ENCODE assay signal across 8 cellular contexts in genomic region chr16:56190903-56191806, GRCh38. TPM values are rescaled to one million over a fixed set of nuclear protein-coding genes. Genes with fewer than 3 reads are reported as not detected.
DNase-seq lines count a peak whose midpoint lies in the region; ATAC-seq and TF ChIP-seq lines count a peak whose summit lies in the region.

GNAO1 (plus strand) TSS chr16:56191489; CDS start chr16:56192236, 747 bp downstream.

- peak within 1 kb of the TSS; percentile 59 for H3K4me3 ChIP-seq in adipocyte (ENCODE audit: low read length)
- H3K4me3 ChIP-seq in osteoblast (ENCODE audit: insufficient read depth, low read length): peak within 1 kb of the TSS; percentile 59
- H3K4me3 ChIP-seq in upper lobe of right lung: peak within 1 kb of the TSS; percentile 57

- H4K20me1 ChIP-seq in osteoblast (ENCODE audit: insufficient read depth, low read length): no peaks in the 10 kb centered on the region

- H3K27ac ChIP-seq in osteoblast (ENCODE audit: low read depth, low read length) (no peak within 1 kb of the TSS), upper lobe of right lung (no peak within 1 kb of the TSS)

- H3K27me3 ChIP-seq in adipocyte (replicated peaks; ENCODE audit: control insufficient read depth, insufficient read depth, low read length) (peaks cover 60% of the 10 kb centered on the region), osteoblast (ENCODE audit: insufficient read depth, low read length) (peaks cover 63% of the 10 kb centered on the region), upper lobe of right lung (peaks cover 57% of the 10 kb centered on the region)

- H3K36me3 ChIP-seq in adipocyte (ENCODE audit: control insufficient read depth, insufficient read depth, low read length, severe bottlenecking) (no peaks in the 10 kb centered on the region), osteoblast (ENCODE audit: insufficient read depth, low read length) (no peaks in the 10 kb centered on the region), upper lobe of right lung (no peaks in the 10 kb centered on the region)

- DNase-seq in Daoy (ENCODE audit: low read depth) (peak; percentile 88), HK-2 (ENCODE audit: unreplicated experiment) (peak; percentile 29), SHP77 treated with DMSO at 0.1 percent for 48 hours (lab: John Stamatoyannopoulos, UW) (peak; percentile 53), adipocyte (ENCODE audit: low read depth) (peak; percentile 85), Right ventricle myocardium superior (peak; percentile 84), osteoblast (ENCODE audit: insufficient read length, low spot score, missing footprints) (peak; percentile 97), upper lobe of right lung (peak; percentile 76), UCSD-AML1 (lab: John Stamatoyannopoulos, UW; ENCODE audit: unreplicated experiment) (no peak)

- ATAC-seq in Right ventricle myocardium superior (ENCODE audit: poor library complexity): peak; percentile 87
- peak; percentile 89 for ATAC-seq in upper lobe of right lung

- H3K79me2 ChIP-seq in osteoblast (ENCODE audit: insufficient read depth, low read length): no peaks in the 10 kb centered on the region

- peak within 1 kb of the TSS; percentile 64 for H3K4me2 ChIP-seq in osteoblast (ENCODE audit: insufficient read depth, low read length)

- peak within 1 kb of the TSS; percentile 41 for H2AFZ ChIP-seq in osteoblast (ENCODE audit: low read length)

- H3K9me3 ChIP-seq in adipocyte (ENCODE audit: control insufficient read depth, low read length): no peaks in the 10 kb centered on the region
- no peaks in the 10 kb centered on the region for H3K9me3 ChIP-seq in osteoblast (ENCODE audit: low read depth, low read length)
- no peaks in the 10 kb centered on the region for H3K9me3 ChIP-seq in upper lobe of right lung

- TF ChIP-seq CTCF in osteoblast (IDR thresholded peaks at IDR 0.05; ENCODE audit: extremely low read depth, low read depth, low read length) (no peak), upper lobe of right lung (IDR thresholded peaks at IDR 0.05) (no peak)

- H3K4me1 ChIP-seq in adipocyte (ENCODE audit: control insufficient read depth, insufficient read depth, low read length): no peaks in the 10 kb centered on the region
- no peaks in the 10 kb centered on the region for H3K4me1 ChIP-seq in osteoblast (ENCODE audit: insufficient read depth, low read length)
- peaks cover 14% of the 10 kb centered on the region for H3K4me1 ChIP-seq in upper lobe of right lung

- intact Hi-C loops in Right ventricle myocardium superior (cut with DNase I) (loop anchor here (5.0 to 10.0 kb wide), 2 partner anchors 146 to 234 kb away; no protein-coding TSS in a partner anchor), upper lobe of right lung (cut with DNase I) (no loop called here)

- no peak within 1 kb of the TSS for H3K9ac ChIP-seq in adipocyte (ENCODE audit: low read length)

RNA-seq across cellular contexts. Expression of gene GNAO1, which starts in this region (rescaled TPM):
- total RNA-seq in Daoy (2014; rRNA removed; shearing (Covaris generic)): 3.0 and 5.8 TPM in 2 replicates
- 25.9 TPM for total RNA-seq in Right ventricle myocardium superior
- total RNA-seq in osteoblast: under 0.01 TPM in 1 of 2 replicates, not detected in the other
- 1.8 TPM for total RNA-seq in upper lobe of right lung

Comparison
In these comparisons a context has a peak if more than half of its experiments do, and no peak if none do; other contexts are left out.
1. Peak in DNase-seq, H3K4me3 ChIP-seq and H3K4me2 ChIP-seq in osteoblast; RNA of the gene not detected or under 1 TPM.